In genomic region chr10:18005445-18005780, GRCh38 we compare ENCODE assay signal across 1 cellular context.
TF ChIP-seq lines count a peak whose summit lies in the region.

No MANE protein-coding gene starts in this region.

TF ChIP-seq in SK-N-SH treated with all-trans-retinoic acid at 6 μM for 48 hours, 23 proteins besides CTCF, POLR2A, EP300 and RAD21 (continued from another document):
- TF ChIP-seq TSHZ2 (CRISPR knock-in tag; IDR thresholded peaks at IDR 0.05) (no peak), OSR1 (CRISPR knock-in tag; IDR thresholded peaks at IDR 0.05) (no peak), CSRNP3 (CRISPR knock-in tag; IDR thresholded peaks at IDR 0.05) (no peak), PPARA (CRISPR knock-in tag; IDR thresholded peaks at IDR 0.05; ENCODE audit: borderline replicate concordance) (no peak), ZNF565 (CRISPR knock-in tag; conservative IDR thresholded peaks at IDR 0.05; ENCODE audit: low read depth) (no peak), GLIS3 (CRISPR knock-in tag; IDR thresholded peaks at IDR 0.05) (no peak)
TF ChIP-seq in SK-N-SH treated with all-trans-retinoic acid at 6 μM for 48 hours: peak in this region for 1.
